ENCODE assay signal across 8 cellular contexts in the genomic region with DNA sequence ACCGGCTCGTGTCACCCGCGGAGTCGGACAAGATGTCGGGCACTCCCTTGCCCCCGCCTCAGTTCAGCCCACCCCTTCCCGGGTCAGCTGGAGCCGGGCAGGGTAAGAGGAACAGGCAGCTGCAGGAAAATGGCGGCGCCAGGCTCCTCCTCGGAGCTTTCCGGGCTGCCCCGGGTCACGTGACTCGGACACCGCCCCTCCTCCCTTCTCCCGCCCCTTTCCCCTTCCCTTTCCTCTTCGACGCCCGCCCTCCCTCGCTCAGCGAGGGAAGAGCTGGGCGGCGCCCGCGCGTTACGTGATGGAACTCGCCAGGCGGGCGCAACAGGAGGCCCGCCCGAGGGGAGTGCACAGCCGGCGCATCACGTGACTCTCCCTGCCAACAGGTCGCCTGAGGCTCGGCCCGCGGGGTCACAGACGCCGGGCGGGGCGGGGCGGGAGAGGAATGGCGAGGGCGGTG. TPM values are rescaled to one million over a fixed set of nuclear protein-coding genes. Genes with fewer than 3 reads are reported as not detected.
DNase-seq lines count a peak whose midpoint lies in the region; ATAC-seq and TF ChIP-seq lines count a peak whose summit lies in the region.

A gene with protein sequence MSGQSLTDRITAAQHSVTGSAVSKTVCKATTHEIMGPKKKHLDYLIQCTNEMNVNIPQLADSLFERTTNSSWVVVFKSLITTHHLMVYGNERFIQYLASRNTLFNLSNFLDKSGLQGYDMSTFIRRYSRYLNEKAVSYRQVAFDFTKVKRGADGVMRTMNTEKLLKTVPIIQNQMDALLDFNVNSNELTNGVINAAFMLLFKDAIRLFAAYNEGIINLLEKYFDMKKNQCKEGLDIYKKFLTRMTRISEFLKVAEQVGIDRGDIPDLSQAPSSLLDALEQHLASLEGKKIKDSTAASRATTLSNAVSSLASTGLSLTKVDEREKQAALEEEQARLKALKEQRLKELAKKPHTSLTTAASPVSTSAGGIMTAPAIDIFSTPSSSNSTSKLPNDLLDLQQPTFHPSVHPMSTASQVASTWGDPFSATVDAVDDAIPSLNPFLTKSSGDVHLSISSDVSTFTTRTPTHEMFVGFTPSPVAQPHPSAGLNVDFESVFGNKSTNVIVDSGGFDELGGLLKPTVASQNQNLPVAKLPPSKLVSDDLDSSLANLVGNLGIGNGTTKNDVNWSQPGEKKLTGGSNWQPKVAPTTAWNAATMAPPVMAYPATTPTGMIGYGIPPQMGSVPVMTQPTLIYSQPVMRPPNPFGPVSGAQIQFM (minus strand): TSS at position 134 of the 457 bp plus-strand sequence. CDS start 304 bp downstream, outside the sequence.

- H3K27me3 Mint-ChIP-seq in T-helper 2 cell treated with Interferon-gamma antibody and Interleukin-4, amounts not matched to agents 5 μg/mL and 100 μg/mL, for 36 hours (ENCODE audit: low read depth), result peaks cover 2% of the 10 kb centered on the region

- H3K36me3 ChIP-seq in ascending aorta (no peaks in the 10 kb centered on the region), vagina (no peaks in the 10 kb centered on the region)

- H3K27ac ChIP-seq in ascending aorta, result peak within 1 kb of the TSS; percentile 95 to 99
- peak within 1 kb of the TSS; percentile 100 for H3K27ac ChIP-seq in right cardiac atrium (ENCODE audit: low read length)
- H3K27ac ChIP-seq in vagina, result peak within 1 kb of the TSS; percentile 97

- peak in 1 of 2 donors; percentile 74 for TF ChIP-seq POLR2A in vagina (IDR thresholded peaks at IDR 0.05)

- no peak for TF ChIP-seq CTCF in ascending aorta (IDR thresholded peaks at IDR 0.05)
- TF ChIP-seq CTCF in vagina (IDR thresholded peaks at IDR 0.05), result no peak

- ATAC-seq in GM18502 (IDR thresholded peaks at IDR 0.05; ENCODE audit: poor library complexity, unreplicated experiment), result peak; percentile 88
- peak; percentile 91 for ATAC-seq in HG02970 (IDR thresholded peaks at IDR 0.05; ENCODE audit: low FRiP score, unreplicated experiment)
- peak; percentile 95 to 97 for ATAC-seq in right cardiac atrium

- H3K4me1 Mint-ChIP-seq in T-helper 2 cell treated with Interferon-gamma antibody and Interleukin-4, amounts not matched to agents 5 μg/mL and 100 μg/mL, for 36 hours (ENCODE audit: low read depth), result peaks cover 34% of the 10 kb centered on the region

- H3K9me3 ChIP-seq in ascending aorta (no peaks in the 10 kb centered on the region), right cardiac atrium (ENCODE audit: control insufficient read depth, low read length) (no peaks in the 10 kb centered on the region), vagina (no peaks in the 10 kb centered on the region)

- H3K27me3 ChIP-seq in ascending aorta (no peaks in the 10 kb centered on the region), right cardiac atrium (ENCODE audit: control insufficient read depth, insufficient read depth) (no peaks in the 10 kb centered on the region), vagina (no peaks in the 10 kb centered on the region)

- DNase-seq in NCI-H1930 (lab: John Stamatoyannopoulos, UW) (peak; percentile 94), ascending aorta (ENCODE audit: low spot score in 2 of 2) (peak; percentile 95 to 99), right cardiac atrium (peak; percentile 99), putamen (ENCODE audit: low spot score) (peak; percentile 99), vagina (ENCODE audit: extremely low spot score in 2 of 2) (peak; percentile 99)
- DNase-seq in T-helper 2 cell treated with Interferon-gamma antibody and Interleukin-4, amounts not matched to agents 5 μg/mL and 100 μg/mL, for 36 hours (ENCODE audit: low spot score), result peak; percentile 98

- H3K4me3 Mint-ChIP-seq in T-helper 2 cell treated with Interferon-gamma antibody and Interleukin-4, amounts not matched to agents 5 μg/mL and 100 μg/mL, for 36 hours, result peak within 1 kb of the TSS; percentile 99

- peak within 1 kb of the TSS; percentile 89 for H3K27ac Mint-ChIP-seq in T-helper 2 cell treated with Interferon-gamma antibody and Interleukin-4, amounts not matched to agents 5 μg/mL and 100 μg/mL, for 36 hours

- H3K4me1 ChIP-seq in ascending aorta, result peaks cover 5 to 22% of the 10 kb centered on the region in 2 donors
- H3K4me1 ChIP-seq in right cardiac atrium (ENCODE audit: control insufficient read depth, insufficient read depth, low read length), result peaks cover 4% of the 10 kb centered on the region
- peaks cover 36% of the 10 kb centered on the region for H3K4me1 ChIP-seq in vagina

- intact Hi-C loops in ascending aorta (cut with DNase I), result loop anchor here (1.0 to 10.0 kb wide), 8 partner anchors 22 to 736 kb away; a partner anchor contains a TSS
- intact Hi-C loops in right cardiac atrium (cut with DNase I), result loop anchor here in 1 of 4 donors (5.0 kb wide), 1 partner anchor 123 kb away; no protein-coding TSS in a partner anchor
- intact Hi-C loops in vagina (cut with DNase I), result no loop called here

- H3K36me3 Mint-ChIP-seq in T-helper 2 cell treated with Interferon-gamma antibody and Interleukin-4, amounts not matched to agents 5 μg/mL and 100 μg/mL, for 36 hours (ENCODE audit: low read depth), result peaks cover 27% of the 10 kb centered on the region

- H3K4me3 ChIP-seq in ascending aorta (peak within 1 kb of the TSS; percentile 77 to 96), right cardiac atrium (ENCODE audit: low read length) (peak within 1 kb of the TSS; percentile 83), vagina (peak within 1 kb of the TSS; percentile 91 to 98)

- H3K9me3 Mint-ChIP-seq in T-helper 2 cell treated with Interferon-gamma antibody and Interleukin-4, amounts not matched to agents 5 μg/mL and 100 μg/mL, for 36 hours, result no peaks in the 10 kb centered on the region

- WGBS in right cardiac atrium, result under 1% methylated on average over 48 of the region's 48 CpGs

RNA-seq across cellular contexts. Expression of the gene that starts here (rescaled TPM):
- 158 TPM for total RNA-seq in ascending aorta
- 100 to 1,000 TPM; 170 to 298 (median 182) TPM for total RNA-seq in right cardiac atrium
- polyA plus RNA-seq in right cardiac atrium, result 62.8 TPM
- total RNA-seq in vagina, result 237 TPM

Comparison
In these comparisons a context has a peak if more than half of its experiments do, and no peak if none do; other contexts are left out.
1. Peak in every context shown above with its lines: DNase-seq, ATAC-seq, H3K4me3 ChIP-seq and H3K27ac ChIP-seq.